17 cellular contexts compared by ENCODE assay signal in genomic region chr9:137843355-137843754, GRCh38. TPM values are rescaled to one million over a fixed set of nuclear protein-coding genes. Genes with fewer than 3 reads are reported as not detected.
A peak's percentile ranks its signal among the peaks of the same experiment; 100 is the strongest.
DNase-seq lines count a peak whose midpoint lies in the region; ATAC-seq and TF ChIP-seq lines count a peak whose summit lies in the region.
"Had no signal": no experiment of that assay in that cellular context is flagged by ENCODE, and none has a peak within 500 bp of the region (broad histone marks: within the 10 kb centered on the region; RNA-seq: fewer than 3 reads in every experiment).

No MANE protein-coding gene starts in this region.

- H3K9me3 ChIP-seq in HEK293 (ENCODE audit: control insufficient read depth, insufficient read depth, low read depth, low read length) (no peaks in the 10 kb centered on the region), osteoblast (ENCODE audit: low read depth, low read length) (no peaks in the 10 kb centered on the region)
- H3K9me3 ChIP-seq: A549, Caco-2 had no signal

- no peak overlapping the region for H3K27ac ChIP-seq in HEK293 (ENCODE audit: extremely low read depth, low read depth, low read length)
- no peak overlapping the region for H3K27ac ChIP-seq in osteoblast (ENCODE audit: low read depth, low read length)
- H3K27ac ChIP-seq: 22Rv1; A549; BLaER1 treated with 17β-estradiol and CSF1 and Interleukin-3, amounts not matched to agents 10 nM and 100 nM; C4-2B had no signal

- no peaks in the 10 kb centered on the region for H3K36me3 ChIP-seq in HEK293 (ENCODE audit: control insufficient read depth in 2 of 2, insufficient read depth in 1 of 2, low read length in 2 of 2)
- no peaks in the 10 kb centered on the region for H3K36me3 ChIP-seq in osteoblast (ENCODE audit: insufficient read depth, low read length)
- H3K36me3 ChIP-seq: BLaER1 treated with 17β-estradiol and CSF1 and Interleukin-3, amounts not matched to agents 10 nM and 100 nM had no signal

- no peak overlapping the region for H3K4me3 ChIP-seq in HEK293 (ENCODE audit: low read depth, low read length)
- no peak overlapping the region for H3K4me3 ChIP-seq in osteoblast (ENCODE audit: insufficient read depth, low read length)
- H3K4me3 ChIP-seq: A549; BLaER1 treated with 17β-estradiol and CSF1 and Interleukin-3, amounts not matched to agents 10 nM and 100 nM had no signal

- H3K27me3 ChIP-seq in osteoblast (ENCODE audit: insufficient read depth, low read length), result no peaks in the 10 kb centered on the region
- H3K27me3 ChIP-seq: BLaER1 treated with 17β-estradiol and CSF1 and Interleukin-3, amounts not matched to agents 10 nM and 100 nM had no signal

- POLR2A ChIA-PET in HEK293 (lab: Yijun Ruan, JAX), result no interaction called here

- no peak overlapping the region for H3K4me2 ChIP-seq in osteoblast (ENCODE audit: insufficient read depth, low read length)
- H3K4me2 ChIP-seq: A549; BLaER1 treated with 17β-estradiol and CSF1 and Interleukin-3, amounts not matched to agents 10 nM and 100 nM had no signal

- TF ChIP-seq CTCF in HEK293 (tag by site-specific recombination; IDR thresholded peaks at IDR 0.05), result no peak
- TF ChIP-seq CTCF in osteoblast (IDR thresholded peaks at IDR 0.05; ENCODE audit: extremely low read depth, low read depth, low read length), result no peak

- CTCF ChIA-PET in HEK293 (lab: Yijun Ruan, JAX), result no interaction called here

- ATAC-seq in GM18498 (IDR thresholded peaks at IDR 0.05; ENCODE audit: unreplicated experiment), result no peak
- ATAC-seq: A549; CD8-positive, alpha-beta T cell had no signal

- no peaks in the 10 kb centered on the region for H3K79me2 ChIP-seq in osteoblast (ENCODE audit: insufficient read depth, low read length)

- peak; percentile 1 for DNase-seq in islet precursor cell
- peak; percentile 57 for DNase-seq in osteoblast (ENCODE audit: insufficient read length, low spot score, missing footprints)
- no peak for DNase-seq in KG1 (lab: John Stamatoyannopoulos, UW)
- DNase-seq: AML-193; Caco-2; Calu3; CD4-positive, alpha-beta T cell; CD8-positive, alpha-beta T cell; DMS79 treated with DMSO at 0.1 percent for 48 hours; GF-D8 had no signal

- no peaks in the 10 kb centered on the region for H4K20me1 ChIP-seq in osteoblast (ENCODE audit: insufficient read depth, low read length)

- no peak overlapping the region for H2AFZ ChIP-seq in osteoblast (ENCODE audit: low read length)

- no peaks in the 10 kb centered on the region for H3K4me1 ChIP-seq in HEK293 (ENCODE audit: control insufficient read depth, insufficient read depth, low read length)
- no peaks in the 10 kb centered on the region for H3K4me1 ChIP-seq in osteoblast (ENCODE audit: insufficient read depth, low read length)
- H3K4me1 ChIP-seq: A549, Caco-2 had no signal

TF ChIP-seq in HEK293, 187 proteins besides CTCF, POLR2A, EP300 and RAD21:
- TF ChIP-seq ZNF747 (tag by site-specific recombination; IDR thresholded peaks at IDR 0.05) (no peak), ZNF146 (tag by site-specific recombination; IDR thresholded peaks at IDR 0.05) (peak; percentile 69)

RNA-seq across cellular contexts. Expression of gene CACNA1B, which starts 34.2 kb away (rescaled TPM):
- under 0.01 TPM in 2 replicates for total RNA-seq in osteoblast
- total RNA-seq: A172; Calu3; CD4-positive, alpha-beta T cell; CD8-positive, alpha-beta T cell had no signal
